ENCODE assay signal across 8 cellular contexts in genomic region chr9:65155937-65156336, GRCh38.
A peak's percentile ranks its signal among the peaks of the same experiment; 100 is the strongest.
DNase-seq lines count a peak whose midpoint lies in the region; ATAC-seq and TF ChIP-seq lines count a peak whose summit lies in the region.
"Not testable (repeated sequence)": the region's sequence is repeated elsewhere in the genome, so short reads cannot be mapped to it uniquely, and the experiment has no call there.

No MANE protein-coding gene starts in this region.

- not testable (repeated sequence) for H3K27ac Mint-ChIP-seq in activated CD8-positive, alpha-beta T cell treated with anti-CD3 and anti-CD28 coated beads for 36 hours

- TF ChIP-seq EP300 in transverse colon (IDR thresholded peaks at IDR 0.05; ENCODE audit: low read depth), result not testable (repeated sequence)

- H3K4me3 ChIP-seq in OCI-LY7 (ENCODE audit: low read depth, low read length, poor library complexity, severe bottlenecking); choroid plexus epithelial cell (ENCODE audit: low read depth, low read length); transverse colon: not testable (repeated sequence)

- H2AFZ ChIP-seq in OCI-LY7 (ENCODE audit: low read length), result not testable (repeated sequence)

- H3K4me1 Mint-ChIP-seq in activated CD8-positive, alpha-beta T cell treated with anti-CD3 and anti-CD28 coated beads for 36 hours (ENCODE audit: low read depth), result not testable (repeated sequence)

- not testable (repeated sequence) for H3K79me2 ChIP-seq in OCI-LY7 (ENCODE audit: insufficient read depth, low read depth, low read length)

- not testable (repeated sequence) for BruUV-seq in OCI-LY7 (replicated peaks; lab: Mats Ljungman, UMichigan)

- in situ Hi-C loops in transverse colon (cut with MboI; ENCODE audit: low pct_ligation_motif_present in 1 of 4, low pct_unique_long_range_greater_than_20kb in 1 of 4, low sequenced_read_pairs in 3 of 4), result not testable (repeated sequence)

- intact Hi-C loops in OCI-LY7 (cut with micrococcal nuclease; ENCODE audit: unreplicated experiment); activated CD8-positive, alpha-beta T cell treated with anti-CD3 and anti-CD28 coated beads for 36 hours (cut with micrococcal nuclease); Right ventricle myocardium superior (cut with DNase I); left colon (cut with DNase I, micrococcal nuclease); transverse colon (cut with DNase I; ENCODE audit: low total_unique reads): not testable (repeated sequence)

- not testable (repeated sequence) for H3K4me2 ChIP-seq in OCI-LY7 (ENCODE audit: low read length)

- H3K9me3 ChIP-seq in OCI-LY7 (ENCODE audit: low read length); transverse colon: not testable (repeated sequence)

- TF ChIP-seq CTCF in OCI-LY7 (conservative IDR thresholded peaks at IDR 0.05; ENCODE audit: low read length); activated CD8-positive, alpha-beta T cell treated with anti-CD3 and anti-CD28 coated beads for 36 hours (IDR thresholded peaks at IDR 0.05); choroid plexus epithelial cell (conservative IDR thresholded peaks at IDR 0.05; ENCODE audit: low read depth, low read length); transverse colon (IDR thresholded peaks at IDR 0.05): not testable (repeated sequence)

- POLR2A ChIA-PET in OCI-LY7 (lab: Charles Lee); activated CD8-positive, alpha-beta T cell treated with anti-CD3 and anti-CD28 coated beads for 36 hours (lab: Charles Lee): not testable (repeated sequence)

- not testable (repeated sequence) for H3K4me3 Mint-ChIP-seq in activated CD8-positive, alpha-beta T cell treated with anti-CD3 and anti-CD28 coated beads for 36 hours

- not testable (repeated sequence) for H3K27me3 ChIP-seq in transverse colon

- WGBS in transverse colon (ENCODE audit: low coverage in 1 of 2), 2 donors, result no CpG with 5 or more reads among the region's 9 CpGs

- H3K36me3 Mint-ChIP-seq in activated CD8-positive, alpha-beta T cell treated with anti-CD3 and anti-CD28 coated beads for 36 hours (ENCODE audit: low read depth), result not testable (repeated sequence)

- CTCF ChIA-PET in OCI-LY7 (lab: Charles Lee; ENCODE audit: unreplicated experiment); activated CD8-positive, alpha-beta T cell treated with anti-CD3 and anti-CD28 coated beads for 36 hours (lab: Charles Lee): not testable (repeated sequence)

- not testable (repeated sequence) for H3K27ac ChIP-seq in OCI-LY7 (ENCODE audit: low read depth, low read length, poor library complexity, severe bottlenecking); transverse colon

- TF ChIP-seq POLR2A in transverse colon (IDR thresholded peaks at IDR 0.05), result not testable (repeated sequence)

- H3K9me2 ChIP-seq in OCI-LY7 (ENCODE audit: insufficient read depth, low read length), result not testable (repeated sequence)

- ATAC-seq in activated CD8-positive, alpha-beta T cell treated with anti-CD3 and anti-CD28 coated beads for 36 hours; Right ventricle myocardium superior (ENCODE audit: poor library complexity); left colon: not testable (repeated sequence)

- DNase-seq in H4 (ENCODE audit: low spot score) (peak; percentile 2), OCI-LY7 (ENCODE audit: low spot score) (peak; percentile 0), choroid plexus epithelial cell (ENCODE audit: low read depth) (peak; percentile 46), Right ventricle myocardium superior (peak; percentile 9), left colon (peak; percentile 33), renal cortical epithelial cell (ENCODE audit: low read depth) (peak; percentile 76), transverse colon (peak; percentile 54)
- DNase-seq in activated CD8-positive, alpha-beta T cell treated with anti-CD3 and anti-CD28 coated beads for 36 hours, result peak; percentile 0

- H3K9me3 Mint-ChIP-seq in activated CD8-positive, alpha-beta T cell treated with anti-CD3 and anti-CD28 coated beads for 36 hours, result not testable (repeated sequence)

- not testable (repeated sequence) for H4K20me1 ChIP-seq in OCI-LY7 (ENCODE audit: insufficient read depth, low read length)

- H3K36me3 ChIP-seq in OCI-LY7 (ENCODE audit: insufficient read depth, low read length); transverse colon: not testable (repeated sequence)

- not testable (repeated sequence) for H3K27me3 Mint-ChIP-seq in activated CD8-positive, alpha-beta T cell treated with anti-CD3 and anti-CD28 coated beads for 36 hours

- not testable (repeated sequence) for H3K4me1 ChIP-seq in OCI-LY7 (ENCODE audit: insufficient read depth, low read length, poor library complexity, severe bottlenecking); transverse colon

Comparison
In these comparisons a context has a peak if more than half of its experiments do, and no peak if none do; other contexts are left out.
1. DNase-seq: peak in every context shown above with its lines; median percentile 76 in renal cortical epithelial cell; 54 in transverse colon; 46 in choroid plexus epithelial cell; 33 in left colon; 9 in Right ventricle myocardium superior; 2 in H4; 0 in OCI-LY7; 0 in activated CD8-positive, alpha-beta T cell treated with anti-CD3 and anti-CD28 coated beads for 36 hours.